Comparison of ENCODE assay signal across 8 cellular contexts in the genomic region with DNA sequence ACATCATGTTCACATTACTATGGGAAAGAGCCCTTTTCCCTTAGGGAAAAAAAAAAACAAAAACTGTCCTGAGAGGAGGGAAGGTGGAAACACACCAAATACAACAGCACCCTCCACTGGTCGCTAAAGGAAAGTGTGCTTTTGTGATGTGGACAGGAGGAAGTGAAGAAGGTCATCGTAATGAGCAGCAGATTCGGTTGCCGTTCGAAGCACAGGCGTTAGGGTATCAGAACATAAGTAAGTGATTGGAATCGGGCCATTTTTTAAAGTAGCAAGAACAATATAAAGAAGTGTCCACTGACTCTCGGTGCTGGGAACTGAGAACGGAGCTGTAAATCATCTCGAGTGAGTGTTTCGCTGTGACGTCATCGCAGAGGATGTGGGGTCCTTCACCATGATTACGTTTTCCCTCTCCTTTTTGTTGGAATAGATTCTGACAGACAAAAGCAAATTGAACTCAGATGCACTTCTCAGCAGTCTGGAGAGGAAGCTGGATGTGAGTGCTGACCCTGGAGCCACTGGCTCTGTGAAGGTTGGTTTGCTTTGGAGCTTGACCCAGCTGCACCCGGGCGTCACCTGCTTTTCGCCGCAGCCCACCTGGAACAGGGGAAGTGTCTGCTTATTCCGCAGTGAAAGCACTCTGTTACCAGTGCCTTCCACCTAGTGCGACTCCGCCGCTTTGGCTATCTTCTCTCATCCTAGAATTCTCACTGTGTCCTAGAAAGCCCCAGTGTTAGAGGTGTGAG.
DNase-seq lines count a peak whose midpoint lies in the region; ATAC-seq and TF ChIP-seq lines count a peak whose summit lies in the region.

No MANE protein-coding gene starts in this region.

- peak; percentile 7 for DNase-seq in CMK (ENCODE audit: low read depth)
- DNase-seq in GM23338 (ENCODE audit: low spot score): peak; percentile 85
- DNase-seq in NCI-H345 treated with DMSO at 0.1 percent for 48 hours (lab: John Stamatoyannopoulos, UW; ENCODE audit: unreplicated experiment): peak; percentile 47
- DNase-seq in activated T-cell treated with anti-CD3 and anti-CD28 coated beads, Interleukin-2, amount 50 U/mL, for 72 hours: peak; percentile 13 to 34
- DNase-seq in heart right ventricle: peak in 1 of 2 donors; percentile 36
- no peak for DNase-seq in progenitor cell of endocrine pancreas (ENCODE audit: low spot score, unreplicated experiment)

- H3K4me3 Mint-ChIP-seq in GM23338: peak overlapping the region; percentile 62
- H3K4me3 Mint-ChIP-seq in activated T-cell treated with anti-CD3 and anti-CD28 coated beads, Interleukin-2, amount 50 U/mL, for 72 hours: peak overlapping the region; percentile 36 to 81
- peak overlapping the region; percentile 74 for H3K4me3 Mint-ChIP-seq in progenitor cell of endocrine pancreas (ENCODE audit: low read depth)

- TF ChIP-seq CTCF in GM23338 (conservative IDR thresholded peaks at IDR 0.05; ENCODE audit: low read depth in 2 of 2) (peak; percentile 94 to 98), heart right ventricle (IDR thresholded peaks at IDR 0.05) (peak in 8 of 9 donors; percentile 21 to 73 (median 65)), progenitor cell of endocrine pancreas (IDR thresholded peaks at IDR 0.05; ENCODE audit: unreplicated experiment) (peak; percentile 80)

- no peaks in the 10 kb centered on the region for H3K4me1 ChIP-seq in GM23338 (ENCODE audit: insufficient read depth)
- H3K4me1 ChIP-seq in heart right ventricle: peaks cover 0 to 19% (median 10%) of the 10 kb centered on the region in 9 donors

- no peak overlapping the region for H3K27ac ChIP-seq in GM23338 (ENCODE audit: low read depth)
- no peak overlapping the region for H3K27ac ChIP-seq in heart right ventricle

- H3F3A ChIP-seq in GM23338 (replicated peaks; ENCODE audit: low read depth): no peaks in the 10 kb centered on the region

- H3K27me3 Mint-ChIP-seq in GM23338 (ENCODE audit: insufficient read depth, low read depth, poor library complexity): no peaks in the 10 kb centered on the region
- peaks cover 15% of the 10 kb centered on the region for H3K27me3 Mint-ChIP-seq in activated T-cell treated with anti-CD3 and anti-CD28 coated beads, Interleukin-2, amount 50 U/mL, for 72 hours (ENCODE audit: low read depth)
- peaks cover 11% of the 10 kb centered on the region for H3K27me3 Mint-ChIP-seq in progenitor cell of endocrine pancreas

- H3K27me3 ChIP-seq in GM23338 (ENCODE audit: insufficient read depth) (peaks cover 5% of the 10 kb centered on the region; the same call in 1 of the 2 replicates), heart right ventricle (no peaks in the 10 kb centered on the region)

- H3K9me2 ChIP-seq in GM23338 (ENCODE audit: insufficient read depth): no peaks in the 10 kb centered on the region

- peak; percentile 92 for ATAC-seq in GM23338
- ATAC-seq in activated T-cell treated with anti-CD3 and anti-CD28 coated beads, Interleukin-2, amount 50 U/mL, for 72 hours (replicated peaks in 1 of 2): peak; percentile 47 to 64
- peak in 5 of 8 donors; percentile 61 to 71 (median 67) for ATAC-seq in heart right ventricle
- no peak for ATAC-seq in HG03457 (IDR thresholded peaks at IDR 0.05; ENCODE audit: unreplicated experiment)
- ATAC-seq in HG03280 (IDR thresholded peaks at IDR 0.05; ENCODE audit: unreplicated experiment): no peak

- H3K36me3 Mint-ChIP-seq in GM23338 (ENCODE audit: low read depth) (no peaks in the 10 kb centered on the region), progenitor cell of endocrine pancreas (ENCODE audit: insufficient read depth) (peaks cover 2% of the 10 kb centered on the region)
- H3K36me3 Mint-ChIP-seq in activated T-cell treated with anti-CD3 and anti-CD28 coated beads, Interleukin-2, amount 50 U/mL, for 72 hours (ENCODE audit: insufficient read depth in 2 of 2): no peaks in the 10 kb centered on the region

- no peak overlapping the region for H3K27ac Mint-ChIP-seq in GM23338
- H3K27ac Mint-ChIP-seq in activated T-cell treated with anti-CD3 and anti-CD28 coated beads, Interleukin-2, amount 50 U/mL, for 72 hours: no peak overlapping the region
- H3K27ac Mint-ChIP-seq in progenitor cell of endocrine pancreas: peak overlapping the region; percentile 0

- H3K9me3 ChIP-seq in heart right ventricle: no peaks in the 10 kb centered on the region

- H2AFZ ChIP-seq in GM23338: no peak overlapping the region

- H3K9me3 Mint-ChIP-seq in GM23338 (no peaks in the 10 kb centered on the region), progenitor cell of endocrine pancreas (ENCODE audit: low read depth) (no peaks in the 10 kb centered on the region)
- no peaks in the 10 kb centered on the region for H3K9me3 Mint-ChIP-seq in activated T-cell treated with anti-CD3 and anti-CD28 coated beads, Interleukin-2, amount 50 U/mL, for 72 hours

- H4K20me1 ChIP-seq in GM23338 (replicated peaks; ENCODE audit: insufficient read depth): no peaks in the 10 kb centered on the region

- no peak overlapping the region for H3K4me2 ChIP-seq in GM23338

- H3K4me3 ChIP-seq in GM23338 (peak overlapping the region; percentile 11; the same call in 1 of the 2 replicates), heart right ventricle (peak overlapping the region in 5 of 10 donors; percentile 5 to 28 (median 18))

- intact Hi-C loops in heart right ventricle (cut with DNase I): loop anchor here in 5 of 10 donors (5.0 to 10.0 kb wide), 5 partner anchors 183 to 854 kb away; a partner anchor contains a TSS

- H3K79me2 ChIP-seq in GM23338 (replicated peaks; ENCODE audit: insufficient read depth): no peaks in the 10 kb centered on the region

- WGBS in heart right ventricle, 2 donors: 38 to 39% methylated on average over 22 of the region's 22 CpGs

- H3K36me3 ChIP-seq in GM23338 (ENCODE audit: insufficient read depth): no peaks in the 10 kb centered on the region
- H3K36me3 ChIP-seq in heart right ventricle: peaks cover 0 to 2% (median 0%) of the 10 kb centered on the region in 9 donors

- H3K4me1 Mint-ChIP-seq in GM23338 (no peaks in the 10 kb centered on the region; the same call in 2 of the 3 replicates), progenitor cell of endocrine pancreas (ENCODE audit: low read depth) (peaks cover 2% of the 10 kb centered on the region)
- H3K4me1 Mint-ChIP-seq in activated T-cell treated with anti-CD3 and anti-CD28 coated beads, Interleukin-2, amount 50 U/mL, for 72 hours (ENCODE audit: low read depth): peaks cover 6% of the 10 kb centered on the region

TF ChIP-seq in GM23338, 12 proteins besides CTCF, POLR2A, EP300 and RAD21:
- TF ChIP-seq EZH2 (IDR thresholded peaks at IDR 0.05; ENCODE audit: low read depth, unreplicated experiment) (no peak), CREB1 (CRISPR knock-in tag; IDR thresholded peaks at IDR 0.05; ENCODE audit: low read depth) (peak; percentile 90)
TF ChIP-seq in GM23338: peak in this region for 1.

Comparison
In these comparisons a context has a peak if more than half of its experiments do, and no peak if none do; other contexts are left out.
1. ATAC-seq: peak in GM23338 (single experiment), activated T-cell treated with anti-CD3 and anti-CD28 coated beads, Interleukin-2, amount 50 U/mL, for 72 hours (2 of 2) and heart right ventricle (5 of 8); none in HG03457 (single experiment) and HG03280 (single experiment).
2. Peak in every context shown above with its lines, with median percentiles within 50 percentile points of each other: H3K4me3 Mint-ChIP-seq and CTCF ChIP-seq.